ENCODE assay signal across 23 cellular contexts in genomic region chr17:36714789-36715188, GRCh38.
DNase-seq lines count a peak whose midpoint lies in the region; ATAC-seq, FAIRE-seq and TF ChIP-seq lines count a peak whose summit lies in the region.
"Had no signal": no experiment of that assay in that cellular context is flagged by ENCODE, and none has a peak within 500 bp of the region (broad histone marks: within the 10 kb centered on the region; RNA-seq: fewer than 3 reads in every experiment).

No MANE protein-coding gene starts in this region.

- H3K9me2 ChIP-seq in GM23338 (ENCODE audit: insufficient read depth): no peaks in the 10 kb centered on the region

- H3K27ac Mint-ChIP-seq in GM23338 (no peak overlapping the region), WTC11 (no peak overlapping the region), chondrocyte (ENCODE audit: unreplicated experiment) (no peak overlapping the region)
- no peak overlapping the region for H3K27ac Mint-ChIP-seq in activated CD4-positive, alpha-beta memory T cell treated with anti-CD3 and anti-CD28 coated beads for 36 hours
- H3K27ac Mint-ChIP-seq in activated T-helper 1 cell treated with anti-CD3 and anti-CD28 coated beads, Interleukin-12 subunit alpha, Interleukin-12 subunit beta, Interleukin-2, Interleukin-4 antibody, amounts not matched to agents 30 ng/mL and 10 ng/mL and 1 ng/mL, durations not matched to agents 14 hours and 24 hours and 36 hours: no peak overlapping the region
- H3K27ac Mint-ChIP-seq: B cell; CD4-positive, alpha-beta T cell; CD8-positive, alpha-beta T cell had no signal

- no peaks in the 10 kb centered on the region for H3K4me1 ChIP-seq in A549
- H3K4me1 ChIP-seq in GM23338 (ENCODE audit: insufficient read depth): no peaks in the 10 kb centered on the region
- H3K4me1 ChIP-seq: Caco-2 had no signal

- no peaks in the 10 kb centered on the region for H3K27me3 ChIP-seq in GM23338 (ENCODE audit: insufficient read depth)
- H3K27me3 ChIP-seq: BLaER1 treated with 17β-estradiol and CSF1 and Interleukin-3, amounts not matched to agents 10 nM and 100 nM had no signal

- H3K36me3 Mint-ChIP-seq in GM23338 (ENCODE audit: low read depth): no peaks in the 10 kb centered on the region
- H3K36me3 Mint-ChIP-seq in WTC11: no peaks in the 10 kb centered on the region
- no peaks in the 10 kb centered on the region for H3K36me3 Mint-ChIP-seq in chondrocyte (ENCODE audit: low read depth)
- no peaks in the 10 kb centered on the region for H3K36me3 Mint-ChIP-seq in activated CD4-positive, alpha-beta memory T cell treated with anti-CD3 and anti-CD28 coated beads for 36 hours
- H3K36me3 Mint-ChIP-seq in activated T-helper 1 cell treated with anti-CD3 and anti-CD28 coated beads, Interleukin-12 subunit alpha, Interleukin-12 subunit beta, Interleukin-2, Interleukin-4 antibody, amounts not matched to agents 30 ng/mL and 10 ng/mL and 1 ng/mL, durations not matched to agents 14 hours and 24 hours and 36 hours (ENCODE audit: low read depth): peaks cover 1% of the 10 kb centered on the region
- H3K36me3 Mint-ChIP-seq: CD8-positive, alpha-beta T cell had no signal

- H3K79me2 ChIP-seq in GM23338 (replicated peaks; ENCODE audit: insufficient read depth): no peaks in the 10 kb centered on the region

- no peaks in the 10 kb centered on the region for H4K20me1 ChIP-seq in GM23338 (replicated peaks; ENCODE audit: insufficient read depth)
- H4K20me1 ChIP-seq: BLaER1 treated with 17β-estradiol and CSF1 and Interleukin-3, amounts not matched to agents 10 nM and 100 nM had no signal

- TF ChIP-seq CTCF in A549 (IDR thresholded peaks at IDR 0.05): no peak
- no peak for TF ChIP-seq CTCF in GM23338 (conservative IDR thresholded peaks at IDR 0.05; ENCODE audit: low read depth in 2 of 2)
- TF ChIP-seq CTCF in WTC11 (IDR thresholded peaks at IDR 0.05): no peak
- TF ChIP-seq CTCF in chondrocyte (IDR thresholded peaks at IDR 0.05): no peak

- 58% methylated on average over 6 of the region's 6 CpGs for WGBS in A549 (ENCODE audit: missing lambda C conversion rate)

- FAIRE-seq in A549 (lab: Jason Lieb, UNC): no peak
- FAIRE-seq: A204.1, D721Med, G401.6, GM12891 had no signal

- DNase-seq in A549 (ENCODE audit: low read depth in 1 of 2, low spot score in 1 of 2): no peak
- no peak for DNase-seq in GM23338 (ENCODE audit: low spot score)
- no peak for DNase-seq in WTC11 (ENCODE audit: low spot score)
- DNase-seq in chondrocyte (ENCODE audit: low spot score): peak; percentile 24
- DNase-seq in activated CD4-positive, alpha-beta memory T cell treated with anti-CD3 and anti-CD28 coated beads for 36 hours: no peak
- no peak for DNase-seq in activated T-helper 1 cell treated with anti-CD3 and anti-CD28 coated beads, Interleukin-12 subunit alpha, Interleukin-12 subunit beta, Interleukin-2, Interleukin-4 antibody, amounts not matched to agents 30 ng/mL and 10 ng/mL and 1 ng/mL, durations not matched to agents 14 hours and 24 hours and 36 hours (ENCODE audit: low spot score)
- no peak for DNase-seq in GM19238 (ENCODE audit: insufficient read length, low spot score)
- no peak for DNase-seq in NCI-H1092 treated with DMSO at 0.1 percent for 48 hours (lab: John Stamatoyannopoulos, UW)
- DNase-seq: 8988T; AML-193; Caco-2; Calu3; CD4-positive, alpha-beta T cell; CD8-positive, alpha-beta T cell; DMS79 treated with DMSO at 0.1 percent for 48 hours; GF-D8 had no signal

- ATAC-seq in A549 (no peak), GM23338 (no peak), WTC11 (no peak)
- ATAC-seq: CD8-positive, alpha-beta T cell had no signal

- H3K4me2 ChIP-seq in A549: no peak overlapping the region
- no peak overlapping the region for H3K4me2 ChIP-seq in GM23338
- H3K4me2 ChIP-seq: BLaER1 treated with 17β-estradiol and CSF1 and Interleukin-3, amounts not matched to agents 10 nM and 100 nM had no signal

- TF ChIP-seq POLR2A in A549 (IDR thresholded peaks at IDR 0.05; ENCODE audit: low read length): no peak

- H3K4me3 ChIP-seq in A549: no peak overlapping the region
- H3K4me3 ChIP-seq in GM23338: no peak overlapping the region
- H3K4me3 ChIP-seq: BLaER1 treated with 17β-estradiol and CSF1 and Interleukin-3, amounts not matched to agents 10 nM and 100 nM had no signal

- peak overlapping the region; percentile 78; the same call in 1 of the 2 replicates for H2AFZ ChIP-seq in GM23338

- H3K4me3 Mint-ChIP-seq in GM23338: no peak overlapping the region
- H3K4me3 Mint-ChIP-seq in WTC11: no peak overlapping the region
- no peak overlapping the region for H3K4me3 Mint-ChIP-seq in chondrocyte (ENCODE audit: unreplicated experiment)
- no peak overlapping the region for H3K4me3 Mint-ChIP-seq in activated CD4-positive, alpha-beta memory T cell treated with anti-CD3 and anti-CD28 coated beads for 36 hours
- no peak overlapping the region for H3K4me3 Mint-ChIP-seq in activated T-helper 1 cell treated with anti-CD3 and anti-CD28 coated beads, Interleukin-12 subunit alpha, Interleukin-12 subunit beta, Interleukin-2, Interleukin-4 antibody, amounts not matched to agents 30 ng/mL and 10 ng/mL and 1 ng/mL, durations not matched to agents 14 hours and 24 hours and 36 hours
- H3K4me3 Mint-ChIP-seq: B cell; CD4-positive, alpha-beta T cell; CD8-positive, alpha-beta T cell had no signal

- TF ChIP-seq RAD21 in A549 (conservative IDR thresholded peaks at IDR 0.05 in 1 of 2, IDR thresholded peaks at IDR 0.05 in 1 of 2): no peak

- no peaks in the 10 kb centered on the region for H3K27me3 Mint-ChIP-seq in GM23338 (ENCODE audit: insufficient read depth, low read depth, poor library complexity)
- H3K27me3 Mint-ChIP-seq in WTC11 (ENCODE audit: low read depth): no peaks in the 10 kb centered on the region
- H3K27me3 Mint-ChIP-seq in chondrocyte (ENCODE audit: low read depth): peaks cover 34% of the 10 kb centered on the region
- no peaks in the 10 kb centered on the region for H3K27me3 Mint-ChIP-seq in activated CD4-positive, alpha-beta memory T cell treated with anti-CD3 and anti-CD28 coated beads for 36 hours
- H3K27me3 Mint-ChIP-seq in activated T-helper 1 cell treated with anti-CD3 and anti-CD28 coated beads, Interleukin-12 subunit alpha, Interleukin-12 subunit beta, Interleukin-2, Interleukin-4 antibody, amounts not matched to agents 30 ng/mL and 10 ng/mL and 1 ng/mL, durations not matched to agents 14 hours and 24 hours and 36 hours (ENCODE audit: insufficient read depth): peaks cover 26% of the 10 kb centered on the region
- H3K27me3 Mint-ChIP-seq: CD4-positive, alpha-beta T cell had no signal

- H3F3A ChIP-seq in GM23338 (replicated peaks; ENCODE audit: low read depth): no peaks in the 10 kb centered on the region

- H3K36me3 ChIP-seq in GM23338 (ENCODE audit: insufficient read depth): no peaks in the 10 kb centered on the region
- H3K36me3 ChIP-seq: BLaER1 treated with 17β-estradiol and CSF1 and Interleukin-3, amounts not matched to agents 10 nM and 100 nM had no signal

- POLR2A ChIA-PET in A549 (lab: Yijun Ruan, JAX): no interaction called here
- POLR2A ChIA-PET in WTC11 (lab: Charles Lee): interaction anchor here (0.6 kb wide), 1 partner anchor 32 kb away, joined by 3 read pairs; no protein-coding TSS in a partner anchor
- POLR2A ChIA-PET in activated CD4-positive, alpha-beta memory T cell treated with anti-CD3 and anti-CD28 coated beads for 36 hours (lab: Charles Lee): no interaction called here

- H3K4me1 Mint-ChIP-seq in GM23338 (peaks cover 7% of the 10 kb centered on the region; the same call in 2 of the 3 replicates), WTC11 (peaks cover 6% of the 10 kb centered on the region), chondrocyte (ENCODE audit: low read depth) (no peaks in the 10 kb centered on the region)
- H3K4me1 Mint-ChIP-seq in activated CD4-positive, alpha-beta memory T cell treated with anti-CD3 and anti-CD28 coated beads for 36 hours (ENCODE audit: low read depth): no peaks in the 10 kb centered on the region
- no peaks in the 10 kb centered on the region for H3K4me1 Mint-ChIP-seq in activated T-helper 1 cell treated with anti-CD3 and anti-CD28 coated beads, Interleukin-12 subunit alpha, Interleukin-12 subunit beta, Interleukin-2, Interleukin-4 antibody, amounts not matched to agents 30 ng/mL and 10 ng/mL and 1 ng/mL, durations not matched to agents 14 hours and 24 hours and 36 hours (ENCODE audit: low read depth)

- TF ChIP-seq EP300 in A549 (IDR thresholded peaks at IDR 0.05): no peak

- H3K27ac ChIP-seq in A549: no peak overlapping the region
- no peak overlapping the region for H3K27ac ChIP-seq in GM23338 (ENCODE audit: low read depth)
- H3K27ac ChIP-seq: BLaER1 treated with 17β-estradiol and CSF1 and Interleukin-3, amounts not matched to agents 10 nM and 100 nM; C4-2B had no signal

- CTCF ChIA-PET in A549 (lab: Yijun Ruan, JAX) (no interaction called here), WTC11 (lab: Charles Lee) (no interaction called here)
- CTCF ChIA-PET in activated CD4-positive, alpha-beta memory T cell treated with anti-CD3 and anti-CD28 coated beads for 36 hours (lab: Charles Lee): no interaction called here

- H3K9me3 ChIP-seq in A549: no peaks in the 10 kb centered on the region
- H3K9me3 ChIP-seq: Caco-2 had no signal

- H3K9me3 Mint-ChIP-seq in GM23338 (no peaks in the 10 kb centered on the region), WTC11 (peaks cover 4% of the 10 kb centered on the region; the same call in 1 of the 2 replicates), chondrocyte (ENCODE audit: low read depth) (no peaks in the 10 kb centered on the region)
- no peaks in the 10 kb centered on the region for H3K9me3 Mint-ChIP-seq in activated CD4-positive, alpha-beta memory T cell treated with anti-CD3 and anti-CD28 coated beads for 36 hours
- H3K9me3 Mint-ChIP-seq in activated T-helper 1 cell treated with anti-CD3 and anti-CD28 coated beads, Interleukin-12 subunit alpha, Interleukin-12 subunit beta, Interleukin-2, Interleukin-4 antibody, amounts not matched to agents 30 ng/mL and 10 ng/mL and 1 ng/mL, durations not matched to agents 14 hours and 24 hours and 36 hours: no peaks in the 10 kb centered on the region
- H3K9me3 Mint-ChIP-seq: CD4-positive, alpha-beta T cell; CD8-positive, alpha-beta T cell had no signal

- intact Hi-C loops in activated CD4-positive, alpha-beta memory T cell treated with anti-CD3 and anti-CD28 coated beads for 36 hours (cut with micrococcal nuclease): no loop called here
- intact Hi-C loops in activated T-helper 1 cell treated with anti-CD3 and anti-CD28 coated beads, Interleukin-12 subunit alpha, Interleukin-12 subunit beta, Interleukin-2, Interleukin-4 antibody, amounts not matched to agents 30 ng/mL and 10 ng/mL and 1 ng/mL, durations not matched to agents 14 hours and 24 hours and 36 hours (cut with micrococcal nuclease): no loop called here

TF ChIP-seq in A549, 52 proteins besides CTCF, POLR2A, EP300 and RAD21 (continues in another document):
- TF ChIP-seq MAZ (IDR thresholded peaks at IDR 0.05; ENCODE audit: borderline replicate concordance, low read depth, low read length): no peak

TF ChIP-seq in GM23338, 12 proteins besides CTCF, POLR2A, EP300 and RAD21 (continues in another document):
- TF ChIP-seq ZNF114 (CRISPR knock-in tag; IDR thresholded peaks at IDR 0.05): no peak
- no peak for TF ChIP-seq STAT1 (IDR thresholded peaks at IDR 0.05; ENCODE audit: unreplicated experiment)
- no peak for TF ChIP-seq ZNF331 (CRISPR knock-in tag; IDR thresholded peaks at IDR 0.05; ENCODE audit: low read depth)

Comparison
In these comparisons a context has a peak if more than half of its experiments do, and no peak if none do; other contexts are left out.
1. Of the 8 proteins assayed by ChIP-seq in both WTC11 and A549: peak only in WTC11: none; only in A549: none; in both: USF2; in neither: 7.